In genomic region chr5:44252545-44252944, GRCh38 we compare ENCODE assay signal across 17 cellular contexts.
"Had no signal": no experiment of that assay in that cellular context is flagged by ENCODE, and none has a peak within 500 bp of the region (broad histone marks: within the 10 kb centered on the region; RNA-seq: fewer than 3 reads in every experiment).

No MANE protein-coding gene starts in this region.

- H3K36me3 ChIP-seq: heart left ventricle, ovary, right atrium auricular region, suprapubic skin, thyroid gland had no signal

- DNase-seq: erythroblast; heart left ventricle; hippocampal formation; kidney glomerular epithelial cell; mammary epithelial cell; mucosa of descending colon; naive thymus-derived CD8-positive, alpha-beta T cell; nucleus accumbens; ovary; small intestine; stimulated activated CD4-positive, alpha-beta T cell treated with anti-CD3 and anti-CD28 coated beads, Interleukin-2, amount 100 ng/mL, for 48 hours; stimulated activated naive CD4-positive, alpha-beta T cell treated with Interleukin-2 at 50 U/mL for 16 hours; thyroid gland had no signal

- FAIRE-seq: frontal cortex, small intestine, urothelium cell line had no signal

- ATAC-seq: heart left ventricle; mucosa of descending colon; naive thymus-derived CD8-positive, alpha-beta T cell had no signal

- H3K27me3 ChIP-seq: heart left ventricle, ovary, right atrium auricular region, suprapubic skin, thyroid gland had no signal

- H3K27ac ChIP-seq: heart left ventricle, ovary, right atrium auricular region, suprapubic skin, thyroid gland had no signal

- H3K4me1 ChIP-seq: heart left ventricle, right atrium auricular region, suprapubic skin, thyroid gland had no signal

- H3K9me3 ChIP-seq: ovary, right atrium auricular region, suprapubic skin, thyroid gland had no signal

- H3K4me3 ChIP-seq: heart left ventricle, mucosa of descending colon, ovary, right atrium auricular region, suprapubic skin, thyroid gland had no signal
